13 cellular contexts compared by ENCODE assay signal in genomic region chr1:116581323-116581885, GRCh38. TPM values are rescaled to one million over a fixed set of nuclear protein-coding genes. Genes with fewer than 3 reads are reported as not detected.
DNase-seq lines count a peak whose midpoint lies in the region; ATAC-seq and TF ChIP-seq lines count a peak whose summit lies in the region.
"Had no signal": no experiment of that assay in that cellular context is flagged by ENCODE, and none has a peak within 500 bp of the region (broad histone marks: within the 10 kb centered on the region; RNA-seq: fewer than 3 reads in every experiment).

No MANE protein-coding gene starts in this region.

- 13 to 24% methylated on average over 2 to 3 of the region's 3 CpGs for WGBS in body of pancreas, 2 donors
- WGBS in trophoblast cell (ENCODE audit: extremely low coverage, insufficient coverage, insufficient read length), result no CpG with 5 or more reads among the region's 3 CpGs

- H4K12ac ChIP-seq in trophoblast cell (ENCODE audit: low read depth, low read length), result no peak overlapping the region

- no peak for TF ChIP-seq POLR2A in body of pancreas (IDR thresholded peaks at IDR 0.05)

- no peak overlapping the region for H3K23ac ChIP-seq in trophoblast cell (ENCODE audit: low read length)

- H3K4me2 ChIP-seq in DND-41 (ENCODE audit: insufficient read depth, low read length) (no peak overlapping the region), trophoblast cell (ENCODE audit: low read length) (no peak overlapping the region)

- peak overlapping the region; percentile 20 for H4K8ac ChIP-seq in trophoblast cell (ENCODE audit: low read depth, low read length)

- H3K4me3 ChIP-seq in DND-41 (ENCODE audit: low read depth in 1 of 2, low read length in 2 of 2) (no peak overlapping the region), LNCaP clone FGC (ENCODE audit: low read depth, low read length) (no peak overlapping the region), body of pancreas (no peak overlapping the region), trophoblast cell (ENCODE audit: low read depth, low read length) (no peak overlapping the region)
- H3K4me3 ChIP-seq: GM23248 had no signal

- H3K4me1 ChIP-seq in DND-41 (ENCODE audit: insufficient read depth, low read length) (peaks cover 24% of the 10 kb centered on the region), body of pancreas (peaks cover 13% of the 10 kb centered on the region), trophoblast cell (ENCODE audit: control insufficient read depth in 1 of 2, insufficient read depth in 2 of 2, low read length in 2 of 2) (peaks cover 2 to 3% of the 10 kb centered on the region in 2 experiments)

- no peak for DNase-seq in DND-41
- peak; percentile 93 for DNase-seq in LNCaP clone FGC (ENCODE audit: low read depth)
- peak in 1 of 4 donors; percentile 30 for DNase-seq in body of pancreas
- no peak for DNase-seq in trophoblast cell
- DNase-seq in NCI-H510A (lab: John Stamatoyannopoulos, UW), result no peak
- no peak for DNase-seq in globus pallidus (ENCODE audit: low spot score)
- DNase-seq: C1 segment of cervical spinal cord; CD4-positive, alpha-beta memory T cell; COR-L47; DMS153 had no signal

- H3K27ac ChIP-seq in DND-41 (ENCODE audit: low read length) (peak overlapping the region; percentile 47), body of pancreas (no peak overlapping the region), trophoblast cell (ENCODE audit: low read depth, low read length) (no peak overlapping the region)
- H3K27ac ChIP-seq: GM23248 had no signal

- H3K9ac ChIP-seq in DND-41 (ENCODE audit: low read depth, low read length) (no peak overlapping the region), trophoblast cell (ENCODE audit: low read length) (no peak overlapping the region)
- H3K9ac ChIP-seq: GM23248 had no signal

- TF ChIP-seq CTCF in DND-41 (IDR thresholded peaks at IDR 0.05; ENCODE audit: borderline replicate concordance, extremely low read depth, low read length, poor library complexity, severe bottlenecking) (no peak), LNCaP clone FGC (IDR thresholded peaks at IDR 0.05; ENCODE audit: control insufficient read depth, extremely low read depth, insufficient read depth) (no peak), body of pancreas (IDR thresholded peaks at IDR 0.05) (no peak)

- ATAC-seq in DND-41 (ENCODE audit: insufficient read depth, low read depth) (peak; percentile 12; the same call in 1 of the 3 replicates), body of pancreas (peak; percentile 85), GM18870 (IDR thresholded peaks at IDR 0.05; ENCODE audit: unreplicated experiment) (no peak)
- ATAC-seq: HCT116 had no signal

- H3K36me3 ChIP-seq in DND-41 (ENCODE audit: insufficient read depth, low read length) (no peaks in the 10 kb centered on the region), body of pancreas (replicated peaks in 1 of 2; ENCODE audit: insufficient read depth in 1 of 2, low read depth in 2 of 2) (no peaks in the 10 kb centered on the region), trophoblast cell (ENCODE audit: control insufficient read depth in 1 of 2, insufficient read depth in 2 of 2, low read length in 2 of 2) (peaks cover 35 to 45% of the 10 kb centered on the region in 2 experiments)

- intact Hi-C loops in body of pancreas (cut with DNase I), result no loop called here

- no peak overlapping the region for H2BK120ac ChIP-seq in trophoblast cell (ENCODE audit: insufficient read depth, low read length, poor library complexity)

- H3K79me2 ChIP-seq in DND-41 (ENCODE audit: insufficient read depth, low read length) (no peaks in the 10 kb centered on the region), trophoblast cell (ENCODE audit: control insufficient read depth, insufficient read depth, low read length, poor library complexity) (no peaks in the 10 kb centered on the region)

- H3K9me3 ChIP-seq in DND-41 (ENCODE audit: insufficient read depth, low read length, severe bottlenecking) (no peaks in the 10 kb centered on the region), body of pancreas (no peaks in the 10 kb centered on the region), trophoblast cell (ENCODE audit: insufficient read depth, low read depth, low read length) (peaks cover 3% of the 10 kb centered on the region)

- no peak overlapping the region for H2AK5ac ChIP-seq in trophoblast cell (ENCODE audit: low read length)

- H2AFZ ChIP-seq in DND-41 (ENCODE audit: low read depth, low read length) (no peak overlapping the region), trophoblast cell (ENCODE audit: insufficient read depth, low read length, poor library complexity) (no peak overlapping the region)
- H2AFZ ChIP-seq: GM23248 had no signal

- H3K18ac ChIP-seq in trophoblast cell (ENCODE audit: low read length), result peak overlapping the region; percentile 76

- no peak overlapping the region for H2BK12ac ChIP-seq in trophoblast cell (ENCODE audit: low read length)

- H4K91ac ChIP-seq in trophoblast cell (ENCODE audit: low read depth, low read length), result no peak overlapping the region

- no peak overlapping the region for H2BK5ac ChIP-seq in trophoblast cell (ENCODE audit: low read depth, low read length, poor library complexity)

- no peak overlapping the region for H3K14ac ChIP-seq in trophoblast cell (ENCODE audit: low read length)

- H3K4ac ChIP-seq in trophoblast cell (ENCODE audit: low read depth, low read length), result no peak overlapping the region

- H3K79me1 ChIP-seq in trophoblast cell (ENCODE audit: low read length), result no peaks in the 10 kb centered on the region

- H3K27me3 ChIP-seq in DND-41 (ENCODE audit: insufficient read depth, low read length, poor library complexity) (no peaks in the 10 kb centered on the region), body of pancreas (peaks cover 0 to 6% of the 10 kb centered on the region in 2 donors), trophoblast cell (ENCODE audit: insufficient read depth, low read length) (no peaks in the 10 kb centered on the region)

- H4K20me1 ChIP-seq in DND-41 (ENCODE audit: insufficient read depth, low read length), result no peaks in the 10 kb centered on the region

RNA-seq across cellular contexts. Expression of gene CD58, which starts 10.6 kb away (rescaled TPM):
- 10 to 100 TPM in 1 of 2 donors, 1 to 10 TPM in 1; 6.6 to 15.0 TPM for total RNA-seq in body of pancreas
- 13.6 and 14.0 TPM in 2 replicates for polyA plus RNA-seq in trophoblast cell (2013)
